In genomic region chr14:68793734-68794129, GRCh38 we compare ENCODE assay signal across 8 cellular contexts. TPM values are rescaled to one million over a fixed set of nuclear protein-coding genes. Genes with fewer than 3 reads are reported as not detected.
A peak's percentile ranks its signal among the peaks of the same experiment; 100 is the strongest.
DNase-seq lines count a peak whose midpoint lies in the region; ATAC-seq and TF ChIP-seq lines count a peak whose summit lies in the region.

No MANE protein-coding gene starts in this region.

- H3K27me3 Mint-ChIP-seq in CD8-positive, alpha-beta memory T cell: peaks cover 0 to 20% of the 10 kb centered on the region in 2 donors

- H3K4me2 ChIP-seq in OCI-LY3 (ENCODE audit: low read length): peak overlapping the region; percentile 81

- peak overlapping the region; percentile 99 for H3K4me3 ChIP-seq in CD8-positive, alpha-beta memory T cell (ENCODE audit: low read length)
- H3K4me3 ChIP-seq in OCI-LY3 (ENCODE audit: low read length): peak overlapping the region; percentile 89
- H3K4me3 ChIP-seq in coronary artery: peak overlapping the region; percentile 91
- H3K4me3 ChIP-seq in muscle layer of duodenum (ENCODE audit: low read depth in 1 of 2, low read length in 2 of 2): peak overlapping the region; percentile 99 to 100
- peak overlapping the region; percentile 52 to 73 for H3K4me3 ChIP-seq in aorta (ENCODE audit: low read length in 2 of 2)

- no peaks in the 10 kb centered on the region for H3K9me3 ChIP-seq in CD8-positive, alpha-beta memory T cell (ENCODE audit: low read length)
- H3K9me3 ChIP-seq in OCI-LY3 (ENCODE audit: insufficient read depth, low read length): peaks cover 2% of the 10 kb centered on the region; the same call in 1 of the 2 replicates
- H3K9me3 ChIP-seq in muscle layer of duodenum (ENCODE audit: control insufficient read depth in 1 of 2, low read length in 2 of 2): no peaks in the 10 kb centered on the region
- H3K9me3 ChIP-seq in aorta (ENCODE audit: control insufficient read depth, low read length): no peaks in the 10 kb centered on the region

- peaks cover 0 to 2% (median 0%) of the 10 kb centered on the region in 5 donors for H3K9me3 Mint-ChIP-seq in CD8-positive, alpha-beta memory T cell

- POLR2A ChIA-PET in CD8-positive, alpha-beta memory T cell (lab: Charles Lee): interaction anchor here (0.7 to 12.7 kb wide), 12 partner anchors 9 to 1194 kb away, joined by 3 to 445 read pairs (median 6); partner anchors contain the start of genes PIGH and SRSF5

- peaks cover 36 to 48% (median 44%) of the 10 kb centered on the region in 3 donors for H3K4me1 Mint-ChIP-seq in CD8-positive, alpha-beta memory T cell

- peaks cover 21% of the 10 kb centered on the region for H3K4me1 ChIP-seq in CD8-positive, alpha-beta memory T cell (ENCODE audit: insufficient read depth, low read length)
- H3K4me1 ChIP-seq in OCI-LY3 (ENCODE audit: low read length) (peaks cover 49% of the 10 kb centered on the region), muscle layer of duodenum (ENCODE audit: control insufficient read depth in 1 of 2, insufficient read depth in 2 of 2, low read length in 2 of 2) (no peaks in the 10 kb centered on the region), aorta (ENCODE audit: control insufficient read depth in 1 of 2, insufficient read depth in 2 of 2, low read length in 2 of 2) (peaks cover 0 to 6% of the 10 kb centered on the region in 2 donors)

- CTCF ChIA-PET in CD8-positive, alpha-beta memory T cell (lab: Charles Lee): interaction anchor here (1.4 to 9.5 kb wide), 4 partner anchors 9 to 108 kb away, joined by 3 to 282 read pairs (median 48); no protein-coding TSS in a partner anchor

- H3K9ac ChIP-seq in OCI-LY3 (ENCODE audit: low read length): peak overlapping the region; percentile 99

- H3K27me3 ChIP-seq in CD8-positive, alpha-beta memory T cell (ENCODE audit: insufficient read depth, low read length, poor library complexity, severe bottlenecking): no peaks in the 10 kb centered on the region
- H3K27me3 ChIP-seq in OCI-LY3 (ENCODE audit: low read depth, low read length) (no peaks in the 10 kb centered on the region), muscle layer of duodenum (ENCODE audit: low read depth, low read length) (no peaks in the 10 kb centered on the region), aorta (ENCODE audit: control insufficient read depth in 1 of 2, insufficient read depth in 2 of 2, low read length in 1 of 2) (peaks cover 0 to 2% of the 10 kb centered on the region in 2 donors)

- peaks cover 16% of the 10 kb centered on the region for H3K36me3 ChIP-seq in CD8-positive, alpha-beta memory T cell (ENCODE audit: insufficient read depth, low read length)
- H3K36me3 ChIP-seq in OCI-LY3 (replicated peaks; ENCODE audit: low read depth, low read length) (peaks cover 32% of the 10 kb centered on the region), muscle layer of duodenum (ENCODE audit: control insufficient read depth in 1 of 2, insufficient read depth in 2 of 2, low read length in 2 of 2) (peaks cover 17 to 46% of the 10 kb centered on the region in 2 donors), aorta (ENCODE audit: control insufficient read depth in 1 of 2, insufficient read depth in 2 of 2, low read length in 1 of 2) (peaks cover 0 to 2% of the 10 kb centered on the region in 2 donors)

- H3K4me3 Mint-ChIP-seq in CD8-positive, alpha-beta memory T cell: peak overlapping the region; percentile 91 to 98 (median 97)

- intact Hi-C loops in aorta (cut with DNase I): loop anchor here (2.0 to 5.0 kb wide), 5 partner anchors 167 to 401 kb away; no protein-coding TSS in a partner anchor

- H3K36me3 Mint-ChIP-seq in CD8-positive, alpha-beta memory T cell: peaks cover 15 to 67% (median 30%) of the 10 kb centered on the region in 3 donors

- ATAC-seq in aorta (ENCODE audit: low FRiP score) (peak; percentile 24), HG03442 (IDR thresholded peaks at IDR 0.05; ENCODE audit: unreplicated experiment) (no peak), HG02870 (IDR thresholded peaks at IDR 0.05; ENCODE audit: unreplicated experiment) (no peak)

- 1% methylated on average over 33 of the region's 33 CpGs for WGBS in aorta, 2 donors

- H3K79me2 ChIP-seq in OCI-LY3 (ENCODE audit: low read length): peaks cover 60% of the 10 kb centered on the region

- DNase-seq in CD8-positive, alpha-beta memory T cell: peak in 1 of 5 donors; percentile 73
- DNase-seq in coronary artery (ENCODE audit: low spot score) (no peak), aorta (peak in 1 of 2 donors; percentile 88), NCI-H1694 (lab: John Stamatoyannopoulos, UW) (no peak)

- TF ChIP-seq CTCF in OCI-LY3 (IDR thresholded peaks at IDR 0.05; ENCODE audit: low read depth, low read length) (no peak), coronary artery (IDR thresholded peaks at IDR 0.05) (no peak)

- H4K20me1 ChIP-seq in OCI-LY3 (ENCODE audit: insufficient read depth, low read length): peaks cover 30% of the 10 kb centered on the region

- peak overlapping the region; percentile 98 to 100 (median 100) for H3K27ac Mint-ChIP-seq in CD8-positive, alpha-beta memory T cell

- H2AFZ ChIP-seq in OCI-LY3 (ENCODE audit: low read depth, low read length): peak overlapping the region; percentile 17

- H3K27ac ChIP-seq in CD8-positive, alpha-beta memory T cell (ENCODE audit: low read depth, low read length): peak overlapping the region; percentile 99
- peak overlapping the region; percentile 92 for H3K27ac ChIP-seq in OCI-LY3 (ENCODE audit: low read length)
- peak overlapping the region; percentile 99 to 100 for H3K27ac ChIP-seq in coronary artery
- peak overlapping the region; percentile 100 for H3K27ac ChIP-seq in muscle layer of duodenum (ENCODE audit: low read length)
- H3K27ac ChIP-seq in aorta (ENCODE audit: low read depth in 1 of 2, low read length in 2 of 2): peak overlapping the region; percentile 96 to 100

RNA-seq across cellular contexts. Expression of gene ZFP36L1, which starts 0.9 kb away (rescaled TPM):
- 100 to 1,000 TPM; 128 to 133 TPM for total RNA-seq in CD8-positive, alpha-beta memory T cell
- polyA plus RNA-seq in CD8-positive, alpha-beta memory T cell: 124 TPM
- 100 to 1,000 TPM; 302 to 388 TPM for total RNA-seq in aorta
- 10 to 100 TPM; 35.3 to 48.6 TPM for polyA plus RNA-seq in aorta
